In genomic region chr2:220556658-220557057, GRCh38 we compare ENCODE assay signal across 17 cellular contexts.
DNase-seq lines count a peak whose midpoint lies in the region; ATAC-seq and TF ChIP-seq lines count a peak whose summit lies in the region.
"Had no signal": no experiment of that assay in that cellular context is flagged by ENCODE, and none has a peak within 500 bp of the region (broad histone marks: within the 10 kb centered on the region; RNA-seq: fewer than 3 reads in every experiment).

No MANE protein-coding gene starts in this region.

- no peaks in the 10 kb centered on the region for H3K36me3 ChIP-seq in IMR-90 (ENCODE audit: control insufficient read depth, insufficient read depth, low read length)
- H3K36me3 ChIP-seq in WERI-Rb-1: no peaks in the 10 kb centered on the region
- H3K36me3 ChIP-seq: SJSA1 had no signal

- no peaks in the 10 kb centered on the region for H3K36me3 Mint-ChIP-seq in activated CD4-positive, alpha-beta T cell treated with anti-CD3 and anti-CD28 coated beads, Interleukin-2, amount 10 ng/mL, durations not matched to agents 24 days and 14 days (ENCODE audit: low read depth)
- no peaks in the 10 kb centered on the region for H3K36me3 Mint-ChIP-seq in immature natural killer cell
- H3K36me3 Mint-ChIP-seq: memory B cell had no signal

- peaks cover 5% of the 10 kb centered on the region for H3K9me3 Mint-ChIP-seq in activated CD4-positive, alpha-beta T cell treated with anti-CD3 and anti-CD28 coated beads, Interleukin-2, amount 10 ng/mL, durations not matched to agents 24 days and 14 days
- peaks cover 0 to 7% (median 0%) of the 10 kb centered on the region in 6 donors for H3K9me3 Mint-ChIP-seq in immature natural killer cell
- H3K9me3 Mint-ChIP-seq: activated CD8-positive, alpha-beta T cell treated with anti-CD3 and anti-CD28 coated beads for 36 hours; activated T-helper 1 cell treated with anti-CD3 and anti-CD28 coated beads, Interleukin-12 subunit alpha, Interleukin-12 subunit beta, Interleukin-2, Interleukin-4 antibody, amounts not matched to agents 30 ng/mL and 10 ng/mL and 1 ng/mL, durations not matched to agents 14 hours and 24 hours and 36 hours; memory B cell had no signal

- H2AFZ ChIP-seq in IMR-90 (replicated peaks; ENCODE audit: low read length, poor library complexity): peak overlapping the region; percentile 58

- peak overlapping the region; percentile 7; the same call in 1 of the 2 replicates for H4K91ac ChIP-seq in IMR-90 (ENCODE audit: insufficient read depth, low read depth, low read length)

- TF ChIP-seq CTCF in IMR-90 (conservative IDR thresholded peaks at IDR 0.05; ENCODE audit: low read depth, low read length) (no peak), astrocyte of the spinal cord (IDR thresholded peaks at IDR 0.05; ENCODE audit: low read depth, low read length) (no peak), WERI-Rb-1 (IDR thresholded peaks at IDR 0.05; ENCODE audit: low read depth, low read length) (no peak)

- DNase-seq in AG08395 (ENCODE audit: low spot score) (peak; percentile 69), IMR-90 (peak; percentile 67), astrocyte of the spinal cord (ENCODE audit: low read depth, low spot score) (peak; percentile 72), kidney glomerular epithelial cell (lab: John Stamatoyannopoulos, UW) (peak; percentile 46), WERI-Rb-1 (no peak), immature natural killer cell (no peak)
- DNase-seq in activated CD4-positive, alpha-beta T cell treated with anti-CD3 and anti-CD28 coated beads, Interleukin-2, amount 10 ng/mL, durations not matched to agents 24 days and 14 days: no peak
- DNase-seq: activated CD8-positive, alpha-beta T cell treated with anti-CD3 and anti-CD28 coated beads for 36 hours; aorta; NCI-H1092; right cardiac atrium; trophoblast cell had no signal

- H4K20me1 ChIP-seq in IMR-90 (ENCODE audit: insufficient read depth, low read length): no peaks in the 10 kb centered on the region

- peak overlapping the region; percentile 5 for H2BK20ac ChIP-seq in IMR-90 (ENCODE audit: low read depth, low read length)

- H3K4me3 ChIP-seq in IMR-90 (ENCODE audit: insufficient read depth, low read depth, low read length) (no peak overlapping the region), astrocyte of the spinal cord (ENCODE audit: low read depth, low read length) (no peak overlapping the region), WERI-Rb-1 (ENCODE audit: low read depth, low read length) (no peak overlapping the region)
- H3K4me3 ChIP-seq: SJSA1 had no signal

- no peak for TF ChIP-seq POLR2A in IMR-90 (IDR thresholded peaks at IDR 0.05; ENCODE audit: low read depth, low read length)

- peak overlapping the region; percentile 4 for H2BK5ac ChIP-seq in IMR-90 (ENCODE audit: low read depth, low read length, poor library complexity, severe bottlenecking)

- peak overlapping the region; percentile 57; the same call in 1 of the 2 replicates for H3K18ac ChIP-seq in IMR-90 (ENCODE audit: low read depth, low read length)

- H3K27ac Mint-ChIP-seq in activated CD4-positive, alpha-beta T cell treated with anti-CD3 and anti-CD28 coated beads, Interleukin-2, amount 10 ng/mL, durations not matched to agents 24 days and 14 days: no peak overlapping the region
- no peak overlapping the region for H3K27ac Mint-ChIP-seq in immature natural killer cell
- H3K27ac Mint-ChIP-seq: activated CD8-positive, alpha-beta T cell treated with anti-CD3 and anti-CD28 coated beads for 36 hours; activated T-helper 1 cell treated with anti-CD3 and anti-CD28 coated beads, Interleukin-12 subunit alpha, Interleukin-12 subunit beta, Interleukin-2, Interleukin-4 antibody, amounts not matched to agents 30 ng/mL and 10 ng/mL and 1 ng/mL, durations not matched to agents 14 hours and 24 hours and 36 hours; memory B cell had no signal

- CTCF ChIA-PET in IMR-90 (lab: Yijun Ruan, JAX): interaction anchor here (0.6 kb wide), 2 partner anchors 23 to 451 kb away, joined by 3 read pairs; no protein-coding TSS in a partner anchor

- H3K23ac ChIP-seq in IMR-90 (ENCODE audit: low read depth, low read length): no peak overlapping the region

- peak overlapping the region in 1 of 2 experiments; percentile 69; a peak in 1 of 4 replicates for H4K8ac ChIP-seq in IMR-90 (ENCODE audit: low read depth in 2 of 2, low read length in 2 of 2)

- H2BK15ac ChIP-seq in IMR-90 (ENCODE audit: low read depth, low read length): peak overlapping the region; percentile 76; the same call in 1 of the 3 replicates

- H3K4me1 ChIP-seq in IMR-90 (ENCODE audit: control insufficient read depth, insufficient read depth, low read length): peaks cover 7% of the 10 kb centered on the region

- H3K14ac ChIP-seq in IMR-90 (replicated peaks; ENCODE audit: low read depth, low read length): no peak overlapping the region; the same call in 1 of the 2 replicates

- H3K27ac ChIP-seq in IMR-90 (ENCODE audit: insufficient read depth, low read length): no peak overlapping the region
- H3K27ac ChIP-seq in WERI-Rb-1: no peak overlapping the region
- H3K27ac ChIP-seq: SJSA1 had no signal

- no TSS peak for BruUV-seq in IMR-90 (replicated peaks; lab: Mats Ljungman, UMichigan)

- intact Hi-C loops in IMR-90 (cut with micrococcal nuclease): loop anchor here (5.0 kb wide), 1 partner anchor 819 kb away; no protein-coding TSS in a partner anchor
- intact Hi-C loops in activated CD4-positive, alpha-beta T cell treated with anti-CD3 and anti-CD28 coated beads, Interleukin-2, amount 10 ng/mL, durations not matched to agents 24 days and 14 days (cut with micrococcal nuclease): no loop called here

- no peak overlapping the region for H3K4me2 ChIP-seq in IMR-90 (ENCODE audit: low read depth, low read length)

- no peaks in the 10 kb centered on the region for H3K27me3 Mint-ChIP-seq in activated CD4-positive, alpha-beta T cell treated with anti-CD3 and anti-CD28 coated beads, Interleukin-2, amount 10 ng/mL, durations not matched to agents 24 days and 14 days
- H3K27me3 Mint-ChIP-seq in immature natural killer cell (ENCODE audit: low read depth in 3 of 3): peaks cover 0 to 2% (median 2%) of the 10 kb centered on the region in 3 donors
- H3K27me3 Mint-ChIP-seq: activated CD8-positive, alpha-beta T cell treated with anti-CD3 and anti-CD28 coated beads for 36 hours; memory B cell had no signal

- in situ Hi-C loops in IMR-90 (cut with MboI; ENCODE audit: low sequenced_read_pairs): no loop called here
- in situ Hi-C loops in astrocyte of the spinal cord (cut with HindIII; ENCODE audit: low sequenced_read_pairs): no loop called here

- no peaks in the 10 kb centered on the region for H3K4me1 Mint-ChIP-seq in activated CD4-positive, alpha-beta T cell treated with anti-CD3 and anti-CD28 coated beads, Interleukin-2, amount 10 ng/mL, durations not matched to agents 24 days and 14 days
- no peaks in the 10 kb centered on the region for H3K4me1 Mint-ChIP-seq in immature natural killer cell
- H3K4me1 Mint-ChIP-seq: memory B cell had no signal

- H3K56ac ChIP-seq in IMR-90 (ENCODE audit: extremely low read depth, insufficient read depth, low read length): no peak overlapping the region

- H3K4me3 Mint-ChIP-seq in activated CD4-positive, alpha-beta T cell treated with anti-CD3 and anti-CD28 coated beads, Interleukin-2, amount 10 ng/mL, durations not matched to agents 24 days and 14 days: no peak overlapping the region
- no peak overlapping the region for H3K4me3 Mint-ChIP-seq in immature natural killer cell
- H3K4me3 Mint-ChIP-seq: activated CD8-positive, alpha-beta T cell treated with anti-CD3 and anti-CD28 coated beads for 36 hours; activated T-helper 1 cell treated with anti-CD3 and anti-CD28 coated beads, Interleukin-12 subunit alpha, Interleukin-12 subunit beta, Interleukin-2, Interleukin-4 antibody, amounts not matched to agents 30 ng/mL and 10 ng/mL and 1 ng/mL, durations not matched to agents 14 hours and 24 hours and 36 hours; memory B cell; neural crest cell had no signal

- H3K27me3 ChIP-seq in IMR-90 (ENCODE audit: control insufficient read depth, insufficient read depth, low read length): no peaks in the 10 kb centered on the region
- no peaks in the 10 kb centered on the region for H3K27me3 ChIP-seq in WERI-Rb-1 (ENCODE audit: insufficient read depth, low read depth, severe bottlenecking)
- H3K27me3 ChIP-seq: SJSA1 had no signal

- ATAC-seq in IMR-90 (ENCODE audit: low read depth) (peak; percentile 64), HG03039 (IDR thresholded peaks at IDR 0.05; ENCODE audit: unreplicated experiment) (no peak)
- ATAC-seq: activated CD8-positive, alpha-beta T cell treated with anti-CD3 and anti-CD28 coated beads for 36 hours; right cardiac atrium had no signal

- H3K79me1 ChIP-seq in IMR-90 (ENCODE audit: low read depth in 1 of 2, low read length in 2 of 2): no peaks in the 10 kb centered on the region

- POLR2A ChIA-PET in IMR-90 (lab: Charles Lee; ENCODE audit: unreplicated experiment): no interaction called here

- H3K9ac ChIP-seq in IMR-90 (ENCODE audit: low read depth, low read length): no peak overlapping the region

- H2AK5ac ChIP-seq in IMR-90 (ENCODE audit: low read depth, low read length): no peak overlapping the region

- no peaks in the 10 kb centered on the region; the same call in 1 of the 2 replicates for H3K9me1 ChIP-seq in IMR-90 (ENCODE audit: insufficient read depth, low read length)

- H3K9me3 ChIP-seq in IMR-90 (ENCODE audit: control insufficient read depth, insufficient read depth, low read length) (no peaks in the 10 kb centered on the region), WERI-Rb-1 (ENCODE audit: severe bottlenecking) (no peaks in the 10 kb centered on the region)
- H3K9me3 ChIP-seq: SJSA1 had no signal

- H4K5ac ChIP-seq in IMR-90 (ENCODE audit: low read depth, low read length): no peak overlapping the region; the same call in 1 of the 2 replicates

- H3K4ac ChIP-seq in IMR-90 (ENCODE audit: low read depth, low read length): peak overlapping the region; percentile 40; the same call in 1 of the 2 replicates

- no CpG with 5 or more reads among the region's 1 CpG for whole genome bisulfite sequencing in IMR-90 (ENCODE audit: extremely low coverage in 2 of 2, insufficient read length in 1 of 2), 2 experiments

- no peak for TF ChIP-seq RAD21 in IMR-90 (IDR thresholded peaks at IDR 0.05; ENCODE audit: low read length)

- dilution Hi-C loops in IMR-90 (cut with HindIII; ENCODE audit: low sequenced_read_pairs, unreplicated experiment): no loop called here

- no peak overlapping the region for H2AK9ac ChIP-seq in IMR-90 (replicated peaks; ENCODE audit: low read depth, low read length, poor library complexity)

- peak overlapping the region; percentile 74 for H2BK120ac ChIP-seq in IMR-90 (ENCODE audit: low read depth, low read length)

TF ChIP-seq in IMR-90, 13 proteins besides CTCF, POLR2A, EP300 and RAD21 (continues in another document):
- TF ChIP-seq, protein P1, sequence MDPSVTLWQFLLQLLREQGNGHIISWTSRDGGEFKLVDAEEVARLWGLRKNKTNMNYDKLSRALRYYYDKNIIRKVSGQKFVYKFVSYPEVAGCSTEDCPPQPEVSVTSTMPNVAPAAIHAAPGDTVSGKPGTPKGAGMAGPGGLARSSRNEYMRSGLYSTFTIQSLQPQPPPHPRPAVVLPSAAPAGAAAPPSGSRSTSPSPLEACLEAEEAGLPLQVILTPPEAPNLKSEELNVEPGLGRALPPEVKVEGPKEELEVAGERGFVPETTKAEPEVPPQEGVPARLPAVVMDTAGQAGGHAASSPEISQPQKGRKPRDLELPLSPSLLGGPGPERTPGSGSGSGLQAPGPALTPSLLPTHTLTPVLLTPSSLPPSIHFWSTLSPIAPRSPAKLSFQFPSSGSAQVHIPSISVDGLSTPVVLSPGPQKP (IDR thresholded peaks at IDR 0.05; ENCODE audit: borderline replicate concordance, low read depth, low read length): no peak

Comparison
In these comparisons a context has a peak if more than half of its experiments do, and no peak if none do; other contexts are left out.
1. DNase-seq: peak in AG08395 (single experiment), IMR-90 (single experiment), astrocyte of the spinal cord (single experiment) and kidney glomerular epithelial cell (single experiment); none in activated CD4-positive, alpha-beta T cell treated with anti-CD3 and anti-CD28 coated beads, Interleukin-2, amount 10 ng/mL, durations not matched to agents 24 days and 14 days (single experiment), WERI-Rb-1 (single experiment) and immature natural killer cell (0 of 3).